Comparison of ENCODE assay signal across 14 cellular contexts in genomic region chr9:13450723-13451122, GRCh38.
DNase-seq lines count a peak whose midpoint lies in the region; ATAC-seq and TF ChIP-seq lines count a peak whose summit lies in the region.
"Had no signal": no experiment of that assay in that cellular context is flagged by ENCODE, and none has a peak within 500 bp of the region (broad histone marks: within the 10 kb centered on the region; RNA-seq: fewer than 3 reads in every experiment).

No MANE protein-coding gene starts in this region.

- 77% methylated on average over 3 of the region's 3 CpGs for WGBS in hepatocyte (ENCODE audit: low lambda C conversion rate, missing lambda C conversion rate)
- WGBS in lower leg skin, 2 donors = 72 to 74% methylated on average over 3 of the region's 3 CpGs

- peaks cover 10 to 30% (median 13%) of the 10 kb centered on the region in 10 experiments; a peak in 19 of 20 replicates for H3K4me1 ChIP-seq in BLaER1 treated with 17β-estradiol and CSF1 and Interleukin-3, amounts not matched to agents 10 nM and 100 nM
- no peaks in the 10 kb centered on the region for H3K4me1 ChIP-seq in hepatocyte (ENCODE audit: insufficient read depth)
- H3K4me1 ChIP-seq: thyroid gland had no signal

- no peak overlapping the region for H2AFZ ChIP-seq in hepatocyte

- peak overlapping the region; percentile 15 to 58 (median 32); a peak in 21 of 22 replicates for H3K4me2 ChIP-seq in BLaER1 treated with 17β-estradiol and CSF1 and Interleukin-3, amounts not matched to agents 10 nM and 100 nM
- H3K4me2 ChIP-seq in hepatocyte = no peak overlapping the region

- H3K79me2 ChIP-seq in hepatocyte = no peaks in the 10 kb centered on the region

- ATAC-seq in GM19043 (IDR thresholded peaks at IDR 0.05; ENCODE audit: low read depth, unreplicated experiment) (peak; percentile 84), HG03139 (IDR thresholded peaks at IDR 0.05; ENCODE audit: unreplicated experiment) (peak; percentile 68), HG02840 (IDR thresholded peaks at IDR 0.05; ENCODE audit: low FRiP score, unreplicated experiment) (no peak)

- no peaks in the 10 kb centered on the region for H3K36me3 ChIP-seq in BLaER1 treated with 17β-estradiol and CSF1 and Interleukin-3, amounts not matched to agents 10 nM and 100 nM
- H3K36me3 ChIP-seq in hepatocyte (replicated peaks; ENCODE audit: insufficient read depth, low read depth) = no peaks in the 10 kb centered on the region
- H3K36me3 ChIP-seq: heart left ventricle, thyroid gland had no signal

- H3K27me3 ChIP-seq in BLaER1 treated with 17β-estradiol and CSF1 and Interleukin-3, amounts not matched to agents 10 nM and 100 nM = no peaks in the 10 kb centered on the region
- no peaks in the 10 kb centered on the region for H3K27me3 ChIP-seq in hepatocyte
- H3K27me3 ChIP-seq: heart left ventricle, thyroid gland had no signal

- peak; percentile 41 for DNase-seq in SW480 (ENCODE audit: low spot score)
- DNase-seq in hepatocyte (ENCODE audit: low spot score) = no peak
- DNase-seq in NCI-H2196 treated with DMSO at 0.1 percent for 48 hours (lab: John Stamatoyannopoulos, UW; ENCODE audit: unreplicated experiment) = no peak
- DNase-seq in lower leg skin (ENCODE audit: low spot score in 2 of 2) = no peak
- DNase-seq: activated CD8-positive, alpha-beta memory T cell treated with anti-CD3 and anti-CD28 coated beads for 24 hours; heart left ventricle; NCI-H1436 treated with DMSO at 0.1 percent for 48 hours; T-helper 9 cell; thyroid gland had no signal

- H3K4me3 ChIP-seq in BLaER1 treated with 17β-estradiol and CSF1 and Interleukin-3, amounts not matched to agents 10 nM and 100 nM = no peak overlapping the region
- no peak overlapping the region for H3K4me3 ChIP-seq in hepatocyte
- no peak overlapping the region for H3K4me3 ChIP-seq in lower leg skin (ENCODE audit: low read depth, poor library complexity, severe bottlenecking)
- H3K4me3 ChIP-seq: heart left ventricle, lung, thyroid gland had no signal

- H4K20me1 ChIP-seq in BLaER1 treated with 17β-estradiol and CSF1 and Interleukin-3, amounts not matched to agents 10 nM and 100 nM = no peaks in the 10 kb centered on the region
- H4K20me1 ChIP-seq in hepatocyte (ENCODE audit: insufficient read depth, poor library complexity, severe bottlenecking) = no peaks in the 10 kb centered on the region

- H3K9ac ChIP-seq in BLaER1 treated with 17β-estradiol and CSF1 and Interleukin-3, amounts not matched to agents 10 nM and 100 nM = no peak overlapping the region

- intact Hi-C loops in lower leg skin (cut with DNase I; ENCODE audit: low total_unique reads) = no loop called here

- no peaks in the 10 kb centered on the region for H3K9me2 ChIP-seq in hepatocyte (replicated peaks; ENCODE audit: insufficient read depth)

- no peak for TF ChIP-seq CTCF in hepatocyte (IDR thresholded peaks at IDR 0.05; ENCODE audit: poor library complexity)
- TF ChIP-seq CTCF in lower leg skin (IDR thresholded peaks at IDR 0.05) = no peak

- no peak for TF ChIP-seq POLR2A in lower leg skin (IDR thresholded peaks at IDR 0.05)

- H3K9me3 ChIP-seq in BLaER1 treated with 17β-estradiol and CSF1 and Interleukin-3, amounts not matched to agents 10 nM and 100 nM (replicated peaks in 1 of 11) = no peaks in the 10 kb centered on the region
- H3K9me3 ChIP-seq in hepatocyte (ENCODE audit: low read depth) = no peaks in the 10 kb centered on the region
- H3K9me3 ChIP-seq: heart left ventricle, thyroid gland had no signal

- no peak overlapping the region for H3K27ac ChIP-seq in BLaER1 treated with 17β-estradiol and CSF1 and Interleukin-3, amounts not matched to agents 10 nM and 100 nM
- no peak overlapping the region for H3K27ac ChIP-seq in hepatocyte
- H3K27ac ChIP-seq: heart left ventricle, thyroid gland had no signal
